In genomic region chr6:145734486-145735355, GRCh38 we compare ENCODE assay signal across 1 cellular context.
TF ChIP-seq lines count a peak whose summit lies in the region.

No MANE protein-coding gene starts in this region.

TF ChIP-seq in K562, 482 proteins besides CTCF, POLR2A, EP300 and RAD21 (continued from another document and continues in another):
- no peak for TF ChIP-seq IRF9 (tag; IDR thresholded peaks at IDR 0.05)
- no peak; the same call in 1 of the 2 replicates for TF ChIP-seq RNF2 (IDR thresholded peaks at IDR 0.05)
- TF ChIP-seq ZNF217 (CRISPR knock-in tag; IDR thresholded peaks at IDR 0.05): no peak
- no peak for TF ChIP-seq BRF1 (IDR thresholded peaks at IDR 0.05; ENCODE audit: borderline replicate concordance, extremely low read depth, insufficient read length)
- TF ChIP-seq ZNF384 (IDR thresholded peaks at IDR 0.05; ENCODE audit: low read depth, low read length): no peak
- peak; percentile 75; the same call in 1 of the 2 replicates for TF ChIP-seq KLF13 (tag; IDR thresholded peaks at IDR 0.05; ENCODE audit: borderline replicate concordance, low read depth)
- TF ChIP-seq, protein P1, sequence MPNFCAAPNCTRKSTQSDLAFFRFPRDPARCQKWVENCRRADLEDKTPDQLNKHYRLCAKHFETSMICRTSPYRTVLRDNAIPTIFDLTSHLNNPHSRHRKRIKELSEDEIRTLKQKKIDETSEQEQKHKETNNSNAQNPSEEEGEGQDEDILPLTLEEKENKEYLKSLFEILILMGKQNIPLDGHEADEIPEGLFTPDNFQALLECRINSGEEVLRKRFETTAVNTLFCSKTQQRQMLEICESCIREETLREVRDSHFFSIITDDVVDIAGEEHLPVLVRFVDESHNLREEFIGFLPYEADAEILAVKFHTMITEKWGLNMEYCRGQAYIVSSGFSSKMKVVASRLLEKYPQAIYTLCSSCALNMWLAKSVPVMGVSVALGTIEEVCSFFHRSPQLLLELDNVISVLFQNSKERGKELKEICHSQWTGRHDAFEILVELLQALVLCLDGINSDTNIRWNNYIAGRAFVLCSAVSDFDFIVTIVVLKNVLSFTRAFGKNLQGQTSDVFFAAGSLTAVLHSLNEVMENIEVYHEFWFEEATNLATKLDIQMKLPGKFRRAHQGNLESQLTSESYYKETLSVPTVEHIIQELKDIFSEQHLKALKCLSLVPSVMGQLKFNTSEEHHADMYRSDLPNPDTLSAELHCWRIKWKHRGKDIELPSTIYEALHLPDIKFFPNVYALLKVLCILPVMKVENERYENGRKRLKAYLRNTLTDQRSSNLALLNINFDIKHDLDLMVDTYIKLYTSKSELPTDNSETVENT (CRISPR knock-in tag; IDR thresholded peaks at IDR 0.05): 0 out of 2 replicates have a peak, but pooled peaks have one; percentile 8
- peak; percentile 60; the same call in 1 of the 2 replicates for TF ChIP-seq HDAC8 (tag; IDR thresholded peaks at IDR 0.05)
- no peak for TF ChIP-seq KAT2B (IDR thresholded peaks at IDR 0.05; ENCODE audit: low read depth, low read length)
- no peak for TF ChIP-seq SMAD3 (CRISPR knock-in tag; conservative IDR thresholded peaks at IDR 0.05)
- no peak for TF ChIP-seq MBD1 (CRISPR knock-in tag; IDR thresholded peaks at IDR 0.05)
- TF ChIP-seq XRCC4 (IDR thresholded peaks at IDR 0.05; ENCODE audit: extremely low read depth, insufficient read depth, insufficient read length): no peak
- peak; percentile 81 for TF ChIP-seq ELF4 (CRISPR knock-in tag; IDR thresholded peaks at IDR 0.05)
- TF ChIP-seq, protein P2, sequence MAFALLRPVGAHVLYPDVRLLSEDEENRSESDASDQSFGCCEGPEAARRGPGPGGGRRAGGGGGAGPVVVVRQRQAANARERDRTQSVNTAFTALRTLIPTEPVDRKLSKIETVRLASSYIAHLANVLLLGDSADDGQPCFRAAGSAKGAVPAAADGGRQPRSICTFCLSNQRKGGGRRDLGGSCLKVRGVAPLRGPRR (CRISPR knock-in tag; IDR thresholded peaks at IDR 0.05): no peak
- TF ChIP-seq ZNF134 (CRISPR knock-in tag; conservative IDR thresholded peaks at IDR 0.05): no peak
- TF ChIP-seq SP1 (CRISPR knock-in tag; IDR thresholded peaks at IDR 0.05): peak; percentile 62; the same call in 1 of the 2 replicates
- TF ChIP-seq TEAD2 (tag; IDR thresholded peaks at IDR 0.05): no peak
- peak; percentile 52 to 78; a peak in 2 of 4 replicates for TF ChIP-seq NONO (IDR thresholded peaks at IDR 0.05; ENCODE audit: low read depth in 2 of 2, low read length in 1 of 2)
- no peak for TF ChIP-seq WHSC1 (IDR thresholded peaks at IDR 0.05; ENCODE audit: low read length)
- no peak for TF ChIP-seq DIDO1 (tag; IDR thresholded peaks at IDR 0.05; ENCODE audit: low read depth)
- peak; percentile 80 for TF ChIP-seq EP400 (IDR thresholded peaks at IDR 0.05)
- TF ChIP-seq JUND (IDR thresholded peaks at IDR 0.05; ENCODE audit: borderline replicate concordance, low read depth, low read length): no peak; the same call in none of the 2 replicates
- TF ChIP-seq JUND (tag; IDR thresholded peaks at IDR 0.05; ENCODE audit: borderline replicate concordance, low read depth, low read length): no peak; the same call in 2 of the 3 replicates
- peak; percentile 51 for TF ChIP-seq TAF9B (IDR thresholded peaks at IDR 0.05; ENCODE audit: partially characterized antibody)
- peak; percentile 85 for TF ChIP-seq SUPT5H (IDR thresholded peaks at IDR 0.05)
- no peak for TF ChIP-seq ZNF584 (CRISPR knock-in tag; IDR thresholded peaks at IDR 0.05; ENCODE audit: low read depth)
- TF ChIP-seq SMARCE1 (IDR thresholded peaks at IDR 0.05): peak; percentile 33; the same call in 1 of the 2 replicates
- TF ChIP-seq ZBTB40 (IDR thresholded peaks at IDR 0.05): peak; percentile 54
- no peak for TF ChIP-seq ZBTB40 (CRISPR knock-in tag; IDR thresholded peaks at IDR 0.05)
- TF ChIP-seq RERE (CRISPR knock-in tag; IDR thresholded peaks at IDR 0.05; ENCODE audit: borderline replicate concordance): no peak
- TF ChIP-seq, protein P3, sequence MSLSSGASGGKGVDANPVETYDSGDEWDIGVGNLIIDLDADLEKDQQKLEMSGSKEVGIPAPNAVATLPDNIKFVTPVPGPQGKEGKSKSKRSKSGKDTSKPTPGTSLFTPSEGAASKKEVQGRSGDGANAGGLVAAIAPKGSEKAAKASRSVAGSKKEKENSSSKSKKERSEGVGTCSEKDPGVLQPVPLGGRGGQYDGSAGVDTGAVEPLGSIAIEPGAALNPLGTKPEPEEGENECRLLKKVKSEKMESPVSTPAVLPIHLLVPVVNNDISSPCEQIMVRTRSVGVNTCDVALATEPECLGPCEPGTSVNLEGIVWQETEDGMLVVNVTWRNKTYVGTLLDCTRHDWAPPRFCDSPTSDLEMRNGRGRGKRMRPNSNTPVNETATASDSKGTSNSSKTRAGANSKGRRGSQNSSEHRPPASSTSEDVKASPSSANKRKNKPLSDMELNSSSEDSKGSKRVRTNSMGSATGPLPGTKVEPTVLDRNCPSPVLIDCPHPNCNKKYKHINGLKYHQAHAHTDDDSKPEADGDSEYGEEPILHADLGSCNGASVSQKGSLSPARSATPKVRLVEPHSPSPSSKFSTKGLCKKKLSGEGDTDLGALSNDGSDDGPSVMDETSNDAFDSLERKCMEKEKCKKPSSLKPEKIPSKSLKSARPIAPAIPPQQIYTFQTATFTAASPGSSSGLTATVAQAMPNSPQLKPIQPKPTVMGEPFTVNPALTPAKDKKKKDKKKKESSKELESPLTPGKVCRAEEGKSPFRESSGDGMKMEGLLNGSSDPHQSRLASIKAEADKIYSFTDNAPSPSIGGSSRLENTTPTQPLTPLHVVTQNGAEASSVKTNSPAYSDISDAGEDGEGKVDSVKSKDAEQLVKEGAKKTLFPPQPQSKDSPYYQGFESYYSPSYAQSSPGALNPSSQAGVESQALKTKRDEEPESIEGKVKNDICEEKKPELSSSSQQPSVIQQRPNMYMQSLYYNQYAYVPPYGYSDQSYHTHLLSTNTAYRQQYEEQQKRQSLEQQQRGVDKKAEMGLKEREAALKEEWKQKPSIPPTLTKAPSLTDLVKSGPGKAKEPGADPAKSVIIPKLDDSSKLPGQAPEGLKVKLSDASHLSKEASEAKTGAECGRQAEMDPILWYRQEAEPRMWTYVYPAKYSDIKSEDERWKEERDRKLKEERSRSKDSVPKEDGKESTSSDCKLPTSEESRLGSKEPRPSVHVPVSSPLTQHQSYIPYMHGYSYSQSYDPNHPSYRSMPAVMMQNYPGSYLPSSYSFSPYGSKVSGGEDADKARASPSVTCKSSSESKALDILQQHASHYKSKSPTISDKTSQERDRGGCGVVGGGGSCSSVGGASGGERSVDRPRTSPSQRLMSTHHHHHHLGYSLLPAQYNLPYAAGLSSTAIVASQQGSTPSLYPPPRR (CRISPR knock-in tag; IDR thresholded peaks at IDR 0.05; ENCODE audit: borderline replicate concordance): no peak
